In the genomic region with DNA sequence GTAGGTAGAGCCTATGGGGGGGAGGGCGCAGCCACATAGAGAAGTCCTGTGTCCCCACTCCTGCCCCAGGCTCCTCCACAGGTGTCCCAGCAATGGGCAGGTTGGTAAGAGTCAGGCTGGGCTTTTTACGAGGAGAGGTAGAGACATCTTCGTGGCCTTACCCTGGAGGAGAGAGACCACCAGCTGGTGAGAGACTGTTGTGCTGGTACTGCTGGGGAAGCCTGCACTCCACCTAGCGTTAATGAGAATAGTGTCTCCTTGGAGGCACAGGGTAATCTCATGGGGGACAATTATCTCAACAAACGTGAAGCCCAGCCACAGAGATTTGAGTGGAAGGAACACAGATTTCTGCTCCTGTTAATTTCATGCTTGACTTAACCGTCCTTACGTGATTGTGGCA, we compare ENCODE assay signal across 1 cellular context.
TF ChIP-seq lines count a peak whose summit lies in the region.

No MANE protein-coding gene starts in this region.

TF ChIP-seq in K562, 482 proteins besides CTCF, POLR2A, EP300 and RAD21:
- TF ChIP-seq, protein P1, sequence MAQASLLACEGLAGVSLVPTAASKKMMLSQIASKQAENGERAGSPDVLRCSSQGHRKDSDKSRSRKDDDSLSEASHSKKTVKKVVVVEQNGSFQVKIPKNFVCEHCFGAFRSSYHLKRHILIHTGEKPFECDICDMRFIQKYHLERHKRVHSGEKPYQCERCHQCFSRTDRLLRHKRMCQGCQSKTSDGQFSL (CRISPR knock-in tag; IDR thresholded peaks at IDR 0.05), result no peak
- TF ChIP-seq, protein P1 (tag; IDR thresholded peaks at IDR 0.05), result no peak
- TF ChIP-seq, protein P2, sequence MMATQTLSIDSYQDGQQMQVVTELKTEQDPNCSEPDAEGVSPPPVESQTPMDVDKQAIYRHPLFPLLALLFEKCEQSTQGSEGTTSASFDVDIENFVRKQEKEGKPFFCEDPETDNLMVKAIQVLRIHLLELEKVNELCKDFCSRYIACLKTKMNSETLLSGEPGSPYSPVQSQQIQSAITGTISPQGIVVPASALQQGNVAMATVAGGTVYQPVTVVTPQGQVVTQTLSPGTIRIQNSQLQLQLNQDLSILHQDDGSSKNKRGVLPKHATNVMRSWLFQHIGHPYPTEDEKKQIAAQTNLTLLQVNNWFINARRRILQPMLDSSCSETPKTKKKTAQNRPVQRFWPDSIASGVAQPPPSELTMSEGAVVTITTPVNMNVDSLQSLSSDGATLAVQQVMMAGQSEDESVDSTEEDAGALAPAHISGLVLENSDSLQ (IDR thresholded peaks at IDR 0.05), result no peak
- TF ChIP-seq, protein P3, sequence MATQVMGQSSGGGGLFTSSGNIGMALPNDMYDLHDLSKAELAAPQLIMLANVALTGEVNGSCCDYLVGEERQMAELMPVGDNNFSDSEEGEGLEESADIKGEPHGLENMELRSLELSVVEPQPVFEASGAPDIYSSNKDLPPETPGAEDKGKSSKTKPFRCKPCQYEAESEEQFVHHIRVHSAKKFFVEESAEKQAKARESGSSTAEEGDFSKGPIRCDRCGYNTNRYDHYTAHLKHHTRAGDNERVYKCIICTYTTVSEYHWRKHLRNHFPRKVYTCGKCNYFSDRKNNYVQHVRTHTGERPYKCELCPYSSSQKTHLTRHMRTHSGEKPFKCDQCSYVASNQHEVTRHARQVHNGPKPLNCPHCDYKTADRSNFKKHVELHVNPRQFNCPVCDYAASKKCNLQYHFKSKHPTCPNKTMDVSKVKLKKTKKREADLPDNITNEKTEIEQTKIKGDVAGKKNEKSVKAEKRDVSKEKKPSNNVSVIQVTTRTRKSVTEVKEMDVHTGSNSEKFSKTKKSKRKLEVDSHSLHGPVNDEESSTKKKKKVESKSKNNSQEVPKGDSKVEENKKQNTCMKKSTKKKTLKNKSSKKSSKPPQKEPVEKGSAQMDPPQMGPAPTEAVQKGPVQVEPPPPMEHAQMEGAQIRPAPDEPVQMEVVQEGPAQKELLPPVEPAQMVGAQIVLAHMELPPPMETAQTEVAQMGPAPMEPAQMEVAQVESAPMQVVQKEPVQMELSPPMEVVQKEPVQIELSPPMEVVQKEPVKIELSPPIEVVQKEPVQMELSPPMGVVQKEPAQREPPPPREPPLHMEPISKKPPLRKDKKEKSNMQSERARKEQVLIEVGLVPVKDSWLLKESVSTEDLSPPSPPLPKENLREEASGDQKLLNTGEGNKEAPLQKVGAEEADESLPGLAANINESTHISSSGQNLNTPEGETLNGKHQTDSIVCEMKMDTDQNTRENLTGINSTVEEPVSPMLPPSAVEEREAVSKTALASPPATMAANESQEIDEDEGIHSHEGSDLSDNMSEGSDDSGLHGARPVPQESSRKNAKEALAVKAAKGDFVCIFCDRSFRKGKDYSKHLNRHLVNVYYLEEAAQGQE (CRISPR knock-in tag; IDR thresholded peaks at IDR 0.05; ENCODE audit: low read depth), result no peak
- no peak for TF ChIP-seq TAL1 (IDR thresholded peaks at IDR 0.05)
- TF ChIP-seq ZNF644 (tag; IDR thresholded peaks at IDR 0.05; ENCODE audit: low read depth), result no peak
- TF ChIP-seq ZNF717 (CRISPR knock-in tag; IDR thresholded peaks at IDR 0.05), result no peak
- TF ChIP-seq, protein P4, sequence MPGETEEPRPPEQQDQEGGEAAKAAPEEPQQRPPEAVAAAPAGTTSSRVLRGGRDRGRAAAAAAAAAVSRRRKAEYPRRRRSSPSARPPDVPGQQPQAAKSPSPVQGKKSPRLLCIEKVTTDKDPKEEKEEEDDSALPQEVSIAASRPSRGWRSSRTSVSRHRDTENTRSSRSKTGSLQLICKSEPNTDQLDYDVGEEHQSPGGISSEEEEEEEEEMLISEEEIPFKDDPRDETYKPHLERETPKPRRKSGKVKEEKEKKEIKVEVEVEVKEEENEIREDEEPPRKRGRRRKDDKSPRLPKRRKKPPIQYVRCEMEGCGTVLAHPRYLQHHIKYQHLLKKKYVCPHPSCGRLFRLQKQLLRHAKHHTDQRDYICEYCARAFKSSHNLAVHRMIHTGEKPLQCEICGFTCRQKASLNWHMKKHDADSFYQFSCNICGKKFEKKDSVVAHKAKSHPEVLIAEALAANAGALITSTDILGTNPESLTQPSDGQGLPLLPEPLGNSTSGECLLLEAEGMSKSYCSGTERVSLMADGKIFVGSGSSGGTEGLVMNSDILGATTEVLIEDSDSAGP (CRISPR knock-in tag; IDR thresholded peaks at IDR 0.05), result no peak
- TF ChIP-seq SMAD3 (CRISPR knock-in tag; conservative IDR thresholded peaks at IDR 0.05), result no peak
- TF ChIP-seq NCOA1 (IDR thresholded peaks at IDR 0.05; ENCODE audit: low read depth), result no peak
- TF ChIP-seq, protein P5, sequence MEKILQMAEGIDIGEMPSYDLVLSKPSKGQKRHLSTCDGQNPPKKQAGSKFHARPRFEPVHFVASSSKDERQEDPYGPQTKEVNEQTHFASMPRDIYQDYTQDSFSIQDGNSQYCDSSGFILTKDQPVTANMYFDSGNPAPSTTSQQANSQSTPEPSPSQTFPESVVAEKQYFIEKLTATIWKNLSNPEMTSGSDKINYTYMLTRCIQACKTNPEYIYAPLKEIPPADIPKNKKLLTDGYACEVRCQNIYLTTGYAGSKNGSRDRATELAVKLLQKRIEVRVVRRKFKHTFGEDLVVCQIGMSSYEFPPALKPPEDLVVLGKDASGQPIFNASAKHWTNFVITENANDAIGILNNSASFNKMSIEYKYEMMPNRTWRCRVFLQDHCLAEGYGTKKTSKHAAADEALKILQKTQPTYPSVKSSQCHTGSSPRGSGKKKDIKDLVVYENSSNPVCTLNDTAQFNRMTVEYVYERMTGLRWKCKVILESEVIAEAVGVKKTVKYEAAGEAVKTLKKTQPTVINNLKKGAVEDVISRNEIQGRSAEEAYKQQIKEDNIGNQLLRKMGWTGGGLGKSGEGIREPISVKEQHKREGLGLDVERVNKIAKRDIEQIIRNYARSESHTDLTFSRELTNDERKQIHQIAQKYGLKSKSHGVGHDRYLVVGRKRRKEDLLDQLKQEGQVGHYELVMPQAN (IDR thresholded peaks at IDR 0.05; ENCODE audit: borderline replicate concordance), result no peak
- no peak for TF ChIP-seq FOXP1 (CRISPR knock-in tag; IDR thresholded peaks at IDR 0.05)
TF ChIP-seq in K562: peak in this region for 0.
